ENCODE assay signal across 1 cellular context in the genomic region with DNA sequence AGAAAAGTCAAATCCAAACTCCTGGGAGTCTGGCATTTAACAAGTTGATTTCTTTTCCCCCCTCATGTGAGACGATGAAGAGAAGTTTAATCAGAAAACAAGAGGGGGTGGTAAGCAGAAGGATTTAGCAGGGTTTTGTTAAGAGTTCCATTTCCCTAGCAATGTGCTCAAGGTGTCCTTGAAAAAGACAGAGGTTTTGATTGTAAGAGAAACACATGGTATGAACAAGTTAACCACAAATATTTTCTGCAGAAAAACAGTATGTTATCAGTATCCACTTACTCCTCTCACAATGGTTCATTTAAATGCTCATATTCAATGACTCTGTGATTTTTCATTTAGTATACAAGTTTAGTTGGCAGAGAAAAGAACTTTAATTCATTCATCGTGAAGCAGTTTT.
TF ChIP-seq lines count a peak whose summit lies in the region.

No MANE protein-coding gene starts in this region.

TF ChIP-seq in WTC11, 78 proteins besides CTCF, POLR2A, EP300 and RAD21 (continued from another document):
- TF ChIP-seq FOXP4 (CRISPR knock-in tag; IDR thresholded peaks at IDR 0.05) = no peak
- TF ChIP-seq OVOL2 (CRISPR knock-in tag; IDR thresholded peaks at IDR 0.05; ENCODE audit: borderline replicate concordance) = no peak
- TF ChIP-seq EMX1 (CRISPR knock-in tag; IDR thresholded peaks at IDR 0.05) = no peak
- TF ChIP-seq KAT7 (CRISPR knock-in tag; IDR thresholded peaks at IDR 0.05; ENCODE audit: borderline replicate concordance) = no peak
- TF ChIP-seq GABPB1 (CRISPR knock-in tag; IDR thresholded peaks at IDR 0.05) = no peak
- TF ChIP-seq ZNF396 (CRISPR knock-in tag; IDR thresholded peaks at IDR 0.05; ENCODE audit: borderline replicate concordance) = no peak
- no peak for TF ChIP-seq CREB1 (CRISPR knock-in tag; IDR thresholded peaks at IDR 0.05)
- TF ChIP-seq, protein P1, sequence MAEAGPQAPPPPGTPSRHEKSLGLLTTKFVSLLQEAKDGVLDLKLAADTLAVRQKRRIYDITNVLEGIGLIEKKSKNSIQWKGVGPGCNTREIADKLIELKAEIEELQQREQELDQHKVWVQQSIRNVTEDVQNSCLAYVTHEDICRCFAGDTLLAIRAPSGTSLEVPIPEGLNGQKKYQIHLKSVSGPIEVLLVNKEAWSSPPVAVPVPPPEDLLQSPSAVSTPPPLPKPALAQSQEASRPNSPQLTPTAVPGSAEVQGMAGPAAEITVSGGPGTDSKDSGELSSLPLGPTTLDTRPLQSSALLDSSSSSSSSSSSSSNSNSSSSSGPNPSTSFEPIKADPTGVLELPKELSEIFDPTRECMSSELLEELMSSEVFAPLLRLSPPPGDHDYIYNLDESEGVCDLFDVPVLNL (CRISPR knock-in tag; IDR thresholded peaks at IDR 0.05; ENCODE audit: borderline replicate concordance, low read depth) = no peak
- no peak for TF ChIP-seq FOXK1 (CRISPR knock-in tag; IDR thresholded peaks at IDR 0.05)
- TF ChIP-seq, protein P2, sequence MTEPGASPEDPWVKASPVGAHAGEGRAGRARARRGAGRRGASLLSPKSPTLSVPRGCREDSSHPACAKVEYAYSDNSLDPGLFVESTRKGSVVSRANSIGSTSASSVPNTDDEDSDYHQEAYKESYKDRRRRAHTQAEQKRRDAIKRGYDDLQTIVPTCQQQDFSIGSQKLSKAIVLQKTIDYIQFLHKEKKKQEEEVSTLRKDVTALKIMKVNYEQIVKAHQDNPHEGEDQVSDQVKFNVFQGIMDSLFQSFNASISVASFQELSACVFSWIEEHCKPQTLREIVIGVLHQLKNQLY (CRISPR knock-in tag; IDR thresholded peaks at IDR 0.05) = no peak
- no peak for TF ChIP-seq TEAD1 (CRISPR knock-in tag; IDR thresholded peaks at IDR 0.05)
- no peak for TF ChIP-seq ZNF416 (CRISPR knock-in tag; IDR thresholded peaks at IDR 0.05)
- no peak for TF ChIP-seq RORB (CRISPR knock-in tag; IDR thresholded peaks at IDR 0.05)
- no peak for TF ChIP-seq RELA (CRISPR knock-in tag; IDR thresholded peaks at IDR 0.05; ENCODE audit: borderline replicate concordance)
